In the genomic region with DNA sequence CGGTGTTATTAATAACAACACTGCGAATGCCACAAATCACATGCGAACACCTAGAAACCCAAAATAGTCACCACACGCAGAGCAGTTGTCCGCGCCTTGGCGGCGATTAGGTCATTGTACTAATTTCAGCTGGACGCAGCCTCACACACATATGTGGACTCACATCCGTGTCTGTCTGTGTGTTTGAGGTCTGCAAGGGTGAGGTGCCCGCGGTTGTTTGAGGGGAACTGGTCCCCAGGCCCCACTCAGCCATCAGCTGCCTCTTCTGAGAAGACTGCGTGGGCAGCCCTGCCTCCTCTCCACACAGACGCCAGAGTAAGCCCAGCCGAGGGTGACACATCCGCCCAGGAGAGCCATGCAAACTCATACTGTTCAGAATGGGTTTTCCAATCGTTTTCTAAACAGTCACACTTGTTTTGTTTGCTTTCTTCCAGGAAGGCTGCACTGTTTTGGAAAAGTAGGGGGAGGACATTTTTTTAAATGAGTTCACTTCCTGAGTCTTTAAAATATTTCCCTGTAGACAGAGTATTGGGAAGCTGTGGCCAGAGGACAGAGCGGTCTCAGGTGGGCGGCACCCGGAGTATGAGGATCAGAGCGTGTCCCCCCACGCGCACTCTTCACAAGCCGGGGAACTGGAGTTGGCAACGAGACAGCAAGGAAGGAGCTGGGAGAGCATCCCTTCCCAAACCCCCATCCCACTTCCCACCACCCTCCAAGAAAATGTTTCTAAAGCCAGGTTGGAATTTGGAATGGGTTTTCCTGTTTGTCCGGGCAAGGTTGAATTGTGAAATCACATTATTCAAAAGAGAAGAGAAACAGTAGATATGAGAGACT, we compare ENCODE assay signal across 8 cellular contexts.
DNase-seq lines count a peak whose midpoint lies in the region; ATAC-seq lines count a peak whose summit lies in the region.

No MANE protein-coding gene starts in this region.

- H3K9ac ChIP-seq in mucosa of stomach (ENCODE audit: low read length) = peak overlapping the region; percentile 63

- no peaks in the 10 kb centered on the region for H3K36me3 ChIP-seq in mucosa of stomach (ENCODE audit: control insufficient read depth, insufficient read depth, low read length)

- peaks cover 60% of the 10 kb centered on the region for H3K4me1 ChIP-seq in mucosa of stomach (ENCODE audit: control insufficient read depth, insufficient read depth, low read length)

- H3K27me3 ChIP-seq in mucosa of stomach (ENCODE audit: control insufficient read depth, insufficient read depth, low read length) = no peaks in the 10 kb centered on the region

- DNase-seq in COLO668 (lab: John Stamatoyannopoulos, UW; ENCODE audit: unreplicated experiment) (peak; percentile 81), HK-2 (ENCODE audit: unreplicated experiment) (peak; percentile 75), dedifferentiated amniotic fluid mesenchymal stem cell (ENCODE audit: extremely low spot score) (peak; percentile 83), KG1 (lab: John Stamatoyannopoulos, UW) (no peak)
- peak; percentile 66 to 68 for DNase-seq in activated CD4-positive, alpha-beta T cell treated with anti-CD3 and anti-CD28 coated beads for 24 hours (ENCODE audit: low read depth in 2 of 2)
- DNase-seq in stimulated activated CD8-positive, alpha-beta memory T cell treated with anti-CD3 and anti-CD28 coated beads, Interleukin-4, amount 100 ng/mL, for 48 hours = peak; percentile 89

- no peaks in the 10 kb centered on the region for H3K9me3 ChIP-seq in mucosa of stomach (ENCODE audit: control insufficient read depth, low read length)

- H3K4me3 ChIP-seq in mucosa of stomach (ENCODE audit: low read length) = no peak overlapping the region

- ATAC-seq in GM19467 (IDR thresholded peaks at IDR 0.05; ENCODE audit: unreplicated experiment) = peak; percentile 52
